8 cellular contexts compared by ENCODE assay signal in genomic region chr6:13814176-13814937, GRCh38. TPM values are rescaled to one million over a fixed set of nuclear protein-coding genes. Genes with fewer than 3 reads are reported as not detected.
DNase-seq lines count a peak whose midpoint lies in the region; ATAC-seq and TF ChIP-seq lines count a peak whose summit lies in the region.

A gene with protein sequence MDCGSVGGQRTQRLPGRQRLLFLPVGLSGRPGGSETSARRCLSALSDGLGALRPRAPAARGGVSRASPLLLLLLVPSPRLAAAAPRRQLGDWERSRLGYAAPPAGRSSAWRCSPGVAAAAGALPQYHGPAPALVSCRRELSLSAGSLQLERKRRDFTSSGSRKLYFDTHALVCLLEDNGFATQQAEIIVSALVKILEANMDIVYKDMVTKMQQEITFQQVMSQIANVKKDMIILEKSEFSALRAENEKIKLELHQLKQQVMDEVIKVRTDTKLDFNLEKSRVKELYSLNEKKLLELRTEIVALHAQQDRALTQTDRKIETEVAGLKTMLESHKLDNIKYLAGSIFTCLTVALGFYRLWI (minus strand): TSS chr6:13814557. CDS start chr6:13814429, 128 bp downstream.

- peaks cover 27% of the 10 kb centered on the region for H3K4me1 Mint-ChIP-seq in T-helper 17 cell

- no peaks in the 10 kb centered on the region for H3K36me3 Mint-ChIP-seq in T-helper 17 cell (ENCODE audit: low read depth)

- H3K27me3 ChIP-seq in right atrium auricular region (no peaks in the 10 kb centered on the region), psoas muscle (ENCODE audit: insufficient read depth in 3 of 3, low read length in 2 of 3) (no peaks in the 10 kb centered on the region)

- peak within 1 kb of the TSS; percentile 78 for H3K27ac Mint-ChIP-seq in T-helper 17 cell

- H3K9me3 ChIP-seq in T-helper 17 cell (ENCODE audit: control insufficient read depth, low read length, poor library complexity, severe bottlenecking), result no peaks in the 10 kb centered on the region
- no peaks in the 10 kb centered on the region for H3K9me3 ChIP-seq in right atrium auricular region
- no peaks in the 10 kb centered on the region for H3K9me3 ChIP-seq in psoas muscle

- ATAC-seq in HG02763 (IDR thresholded peaks at IDR 0.05; ENCODE audit: unreplicated experiment) (peak; percentile 81), T-helper 17 cell (peak; percentile 91), psoas muscle (peak; percentile 93 to 96 (median 94))

- DNase-seq in GM13976 (ENCODE audit: low spot score) (peak; percentile 95), NCI-H1417 treated with DMSO at 0.1 percent for 48 hours (lab: John Stamatoyannopoulos, UW) (peak; percentile 33), T-helper 17 cell (peak; percentile 72 to 77 (median 76)), amygdala (lab: John Stamatoyannopoulos, UW) (peak; percentile 20 to 95 (median 81)), right atrium auricular region (ENCODE audit: low spot score) (peak; percentile 83), psoas muscle (peak; percentile 92 to 93)

- H3K27ac ChIP-seq in right atrium auricular region (peak within 1 kb of the TSS; percentile 95 to 99), psoas muscle (peak within 1 kb of the TSS; percentile 96), urinary bladder (ENCODE audit: low read depth) (peak within 1 kb of the TSS; percentile 95)

- no peaks in the 10 kb centered on the region for H3K27me3 Mint-ChIP-seq in T-helper 17 cell

- intact Hi-C loops in psoas muscle (cut with DNase I), result loop anchor here in 1 of 2 donors (2.0 kb wide), 1 partner anchor 104 kb away; the partner anchor contains the start of gene RANBP9

- H3K4me1 ChIP-seq in right atrium auricular region, result peaks cover 0 to 41% of the 10 kb centered on the region in 2 donors
- peaks cover 28% of the 10 kb centered on the region for H3K4me1 ChIP-seq in psoas muscle
- H3K4me1 ChIP-seq in urinary bladder (ENCODE audit: insufficient read depth), result peaks cover 2% of the 10 kb centered on the region

- peak; percentile 33 for TF ChIP-seq CTCF in GM13976 (IDR thresholded peaks at IDR 0.05; ENCODE audit: borderline replicate concordance, control extremely low read depth, extremely low read depth, insufficient read depth, missing control alignments)
- peak in 1 of 2 donors; percentile 62 for TF ChIP-seq CTCF in right atrium auricular region (IDR thresholded peaks at IDR 0.05)
- peak; percentile 11 for TF ChIP-seq CTCF in psoas muscle (IDR thresholded peaks at IDR 0.05)

- 0% methylated on average over 44 to 81 of the region's 81 CpGs for WGBS in psoas muscle, 3 donors
- under 1% methylated on average over 81 of the region's 81 CpGs for WGBS in urinary bladder

- H3K36me3 ChIP-seq in right atrium auricular region, result no peaks in the 10 kb centered on the region
- no peaks in the 10 kb centered on the region for H3K36me3 ChIP-seq in psoas muscle (ENCODE audit: insufficient read depth in 1 of 2, low read depth in 1 of 2)
- H3K36me3 ChIP-seq in urinary bladder (ENCODE audit: insufficient read depth), result no peaks in the 10 kb centered on the region

- in situ Hi-C loops in GM13976 (cut with MboI; ENCODE audit: low sequenced_read_pairs, unreplicated experiment), result no loop called here

- H3K4me3 Mint-ChIP-seq in T-helper 17 cell, result peak within 1 kb of the TSS; percentile 91

- H3K4me3 ChIP-seq in right atrium auricular region (peak within 1 kb of the TSS; percentile 90 to 95), psoas muscle (peak within 1 kb of the TSS; percentile 92), urinary bladder (ENCODE audit: low read depth, low read length) (peak within 1 kb of the TSS; percentile 81)

RNA-seq across cellular contexts. Expression of the gene that starts here (rescaled TPM):
- total RNA-seq in T-helper 17 cell (10 to 100 TPM; 10.2 to 22.3 TPM), right atrium auricular region (10 to 100 TPM; 11.0 to 11.2 TPM), psoas muscle (10 to 100 TPM; 20.5 to 31.9 (median 23.2) TPM), urinary bladder (12.9 TPM)
- polyA plus RNA-seq in psoas muscle (10 to 100 TPM; 17.9 to 20.1 (median 18.0) TPM), urinary bladder (6.9 TPM)

Comparison
In these comparisons a context has a peak if more than half of its experiments do, and no peak if none do; other contexts are left out.
1. Peak in every context shown above with its lines: DNase-seq, ATAC-seq, H3K4me3 ChIP-seq and H3K27ac ChIP-seq.
2. DNase-seq: peak in every context shown above with its lines; median percentile 95 in GM13976; 92 in psoas muscle; 83 in right atrium auricular region; 81 in amygdala; 76 in T-helper 17 cell; 33 in NCI-H1417 treated with DMSO at 0.1 percent for 48 hours.